22 cellular contexts compared by ENCODE assay signal in the genomic region with DNA sequence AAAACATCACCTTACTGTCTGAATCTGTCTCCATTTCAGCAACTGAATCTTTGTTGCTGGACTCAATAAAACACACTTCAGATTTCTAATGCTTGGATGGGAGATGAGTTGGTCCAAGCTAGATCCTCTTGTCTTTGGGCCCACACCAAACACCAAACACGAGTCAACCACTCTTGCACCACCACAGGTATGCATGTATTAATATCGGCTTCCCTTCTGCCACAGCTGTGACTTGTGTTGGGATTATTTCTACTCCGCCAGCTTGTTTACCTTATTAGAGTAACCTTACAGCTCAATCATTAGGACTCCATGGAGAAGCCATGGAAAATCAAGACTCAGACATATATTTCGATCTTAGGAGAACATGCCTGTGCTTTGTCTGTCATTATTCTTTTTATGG.
"Had no signal": no experiment of that assay in that cellular context is flagged by ENCODE, and none has a peak within 500 bp of the region (broad histone marks: within the 10 kb centered on the region; RNA-seq: fewer than 3 reads in every experiment).

No MANE protein-coding gene starts in this region.

- H3K9me3 Mint-ChIP-seq: activated B cell treated with CpG ODN at 0.5 μM for 24 hours had no signal

- H3K27ac Mint-ChIP-seq: activated B cell treated with CpG ODN at 0.5 μM for 24 hours; activated CD4-positive, alpha-beta T cell treated with anti-CD3 and anti-CD28 coated beads, Interleukin-2, amount 10 ng/mL, durations not matched to agents 24 days and 14 days; activated naive CD4-positive, alpha-beta T cell treated with anti-CD3 and anti-CD28 coated beads for 36 hours; activated naive CD8-positive, alpha-beta T cell treated with anti-CD3 and anti-CD28 coated beads for 36 hours had no signal

- H3K27me3 Mint-ChIP-seq: activated B cell treated with CpG ODN at 0.5 μM for 24 hours; activated CD4-positive, alpha-beta T cell treated with anti-CD3 and anti-CD28 coated beads, Interleukin-2, amount 10 ng/mL, durations not matched to agents 24 days and 14 days; activated naive CD8-positive, alpha-beta T cell treated with anti-CD3 and anti-CD28 coated beads for 36 hours had no signal

- H3K4me3 Mint-ChIP-seq: activated B cell treated with CpG ODN at 0.5 μM for 24 hours; activated CD4-positive, alpha-beta T cell treated with anti-CD3 and anti-CD28 coated beads, Interleukin-2, amount 10 ng/mL, durations not matched to agents 24 days and 14 days; activated naive CD4-positive, alpha-beta T cell treated with anti-CD3 and anti-CD28 coated beads for 36 hours; activated naive CD8-positive, alpha-beta T cell treated with anti-CD3 and anti-CD28 coated beads for 36 hours; activated T-cell treated with anti-CD3 and anti-CD28 coated beads, Interleukin-2, amount 50 U/mL, for 4 hours had no signal

- DNase-seq: activated B cell treated with CpG ODN at 0.5 μM for 24 hours; activated CD4-positive, alpha-beta T cell treated with anti-CD3 and anti-CD28 coated beads for 1 hour; activated CD4-positive, alpha-beta T cell treated with anti-CD3 and anti-CD28 coated beads, Interleukin-2, amount 10 ng/mL, durations not matched to agents 24 days and 14 days; activated CD4-positive, alpha-beta T cell treated with anti-CD3 and anti-CD28 coated beads, Interleukin-2, amount 50 U/mL, for 48 hours; activated CD8-positive, alpha-beta memory T cell treated with anti-CD3 and anti-CD28 coated beads for 24 hours; activated effector memory CD4-positive, alpha-beta T cell treated with anti-CD3 and anti-CD28 coated beads, Interleukin-2, amount 50 U/mL, for 16 hours; activated naive CD4-positive, alpha-beta T cell treated with anti-CD3 and anti-CD28 coated beads for 36 hours; activated naive CD8-positive, alpha-beta T cell treated with anti-CD3 and anti-CD28 coated beads for 36 hours; activated T-cell treated with anti-CD3 and anti-CD28 coated beads, Interleukin-2, amount 50 U/mL, for 4 hours; body of pancreas; central memory CD4-positive, alpha-beta T cell; Karpas-422; NCI-H1048; NCI-H1930; NCI-H2107; NCI-H510A treated with DMSO at 0.1 percent for 48 hours; NCI-H69; NK-92 treated with Interleukin-12 subunit alpha and Interleukin-12 subunit beta, amount 100 ng/mL, for 24 hours; Peyer's patch; SHP77; T-helper 2 cell; T1000 had no signal
